Comparison of ENCODE assay signal across 15 cellular contexts in genomic region chr4:1592179-1593037, GRCh38.
DNase-seq lines count a peak whose midpoint lies in the region; ATAC-seq, FAIRE-seq and TF ChIP-seq lines count a peak whose summit lies in the region.
"Had no signal": no experiment of that assay in that cellular context is flagged by ENCODE, and none has a peak within 500 bp of the region (broad histone marks: within the 10 kb centered on the region; RNA-seq: fewer than 3 reads in every experiment).

No MANE protein-coding gene starts in this region.

- peaks cover 9% of the 10 kb centered on the region for H3K9me3 Mint-ChIP-seq in GM23338

- in situ Hi-C loops in brain microvascular endothelial cell (cut with HindIII; ENCODE audit: low pct_ligation_motif_present, low sequenced_read_pairs): no loop called here

- H4K20me1 ChIP-seq in GM23338 (replicated peaks; ENCODE audit: insufficient read depth): no peaks in the 10 kb centered on the region
- H4K20me1 ChIP-seq in H1 (replicated peaks in 1 of 2; ENCODE audit: control insufficient read depth in 1 of 2, insufficient read depth in 2 of 2, low read length in 2 of 2): no peaks in the 10 kb centered on the region

- WGBS in H1 (ENCODE audit: extremely low coverage in 1 of 2, insufficient coverage in 1 of 2, insufficient read length in 1 of 2, insufficient replicate concordance in 2 of 2, low coverage in 1 of 2, low lambda C conversion rate in 2 of 2, missing lambda C conversion rate in 1 of 2), 2 experiments: 92% methylated on average over 15 of the region's 54 CpGs; no CpG with 5 or more reads in 1 of the 2 experiments
- whole genome bisulfite sequencing in sigmoid colon, 2 donors: 94 to 95% methylated on average over 54 of the region's 54 CpGs

- no peak for FAIRE-seq in H1 (lab: Jason Lieb, UNC)

- no peaks in the 10 kb centered on the region for H3F3A ChIP-seq in GM23338 (replicated peaks; ENCODE audit: low read depth)

- TF ChIP-seq POLR2A in H1 (IDR thresholded peaks at IDR 0.05; ENCODE audit: control extremely low read depth in 1 of 2, low read depth in 2 of 2, low read length in 2 of 2): no peak
- no peak for TF ChIP-seq POLR2A in sigmoid colon (IDR thresholded peaks at IDR 0.05)

- no peaks in the 10 kb centered on the region for H3K36me3 ChIP-seq in GM23338 (ENCODE audit: insufficient read depth)
- no peaks in the 10 kb centered on the region for H3K36me3 ChIP-seq in H1 (ENCODE audit: control insufficient read depth in 2 of 4, insufficient read depth in 4 of 4, low read length in 3 of 4)
- H3K36me3 ChIP-seq in sigmoid colon: no peaks in the 10 kb centered on the region
- no peaks in the 10 kb centered on the region for H3K36me3 ChIP-seq in brain microvascular endothelial cell (replicated peaks)

- CTCF ChIA-PET in H1 (lab: Charles Lee; ENCODE audit: partially characterized antibody): interaction anchor here (1.0 to 1.4 kb wide), 5 partner anchors 10 to 83 kb away, joined by 3 to 4 read pairs (median 3); no protein-coding TSS in a partner anchor

- no peak for TF ChIP-seq CTCF in GM23338 (conservative IDR thresholded peaks at IDR 0.05; ENCODE audit: low read depth in 2 of 2)
- TF ChIP-seq CTCF in H1 (IDR thresholded peaks at IDR 0.05; ENCODE audit: control extremely low read depth in 1 of 3, insufficient read depth in 1 of 3, low read depth in 1 of 3, low read length in 3 of 3): no peak
- TF ChIP-seq CTCF in sigmoid colon (IDR thresholded peaks at IDR 0.05): no peak
- TF ChIP-seq CTCF in brain microvascular endothelial cell (IDR thresholded peaks at IDR 0.05; ENCODE audit: low read depth, low read length, missing control alignments): no peak

- H3K27ac ChIP-seq in GM23338 (ENCODE audit: low read depth) (no peak overlapping the region), H1 (ENCODE audit: low read depth, low read length) (no peak overlapping the region), sigmoid colon (no peak overlapping the region), brain microvascular endothelial cell (no peak overlapping the region)

- H3K4me1 Mint-ChIP-seq in GM23338: peaks cover 5% of the 10 kb centered on the region; the same call in 2 of the 3 replicates
- H3K4me1 Mint-ChIP-seq: B cell; CD8-positive, alpha-beta memory T cell had no signal

- no peak overlapping the region for H4K91ac ChIP-seq in H1 (replicated peaks; ENCODE audit: insufficient read length, low read length)

- POLR2A ChIA-PET in H1 (lab: Charles Lee; ENCODE audit: partially characterized antibody): no interaction called here

- intact Hi-C loops in sigmoid colon (cut with DNase I): no loop called here

- H3K9me3 ChIP-seq in H1 (ENCODE audit: insufficient read depth in 2 of 2, low read depth in 1 of 2, low read length in 1 of 2): no peaks in the 10 kb centered on the region; a peak in 1 of 4 replicates
- peaks cover 0 to 10% (median 6%) of the 10 kb centered on the region in 4 donors for H3K9me3 ChIP-seq in sigmoid colon

- no peak overlapping the region for H3K18ac ChIP-seq in H1 (ENCODE audit: extremely low read depth, low read length)

- H3K14ac ChIP-seq in H1 (ENCODE audit: insufficient read length): no peak overlapping the region

- H3K27me3 Mint-ChIP-seq in GM23338 (ENCODE audit: insufficient read depth, low read depth, poor library complexity): no peaks in the 10 kb centered on the region

- TF ChIP-seq EP300 in H1 (IDR thresholded peaks at IDR 0.05; ENCODE audit: borderline replicate concordance in 1 of 2, low read depth in 2 of 2, low read length in 2 of 2) (no peak), sigmoid colon (IDR thresholded peaks at IDR 0.05) (no peak)

- H3K79me1 ChIP-seq in H1 (ENCODE audit: low read depth, low read length): no peaks in the 10 kb centered on the region; the same call in 1 of the 2 replicates

- DNase-seq in GM23338 (ENCODE audit: low spot score) (no peak), H1 (ENCODE audit: low read depth in 1 of 2, low spot score in 2 of 2) (no peak), iPS-NIHi11 (ENCODE audit: low spot score) (peak; percentile 20), sigmoid colon (peak; percentile 28), NCI-H526 (lab: John Stamatoyannopoulos, UW) (no peak), brain microvascular endothelial cell (no peak), CD1c-positive myeloid dendritic cell (ENCODE audit: extremely low spot score) (no peak)
- DNase-seq: GOT3, NCI-H1417, NCI-H1930, NCI-H2171, NCI-H446 treated with DMSO at 0.1 percent for 48 hours, NCI-H774 had no signal

- H2BK120ac ChIP-seq in H1 (replicated peaks; ENCODE audit: low read depth, low read length): no peak overlapping the region

- H3K23me2 ChIP-seq in H1 (ENCODE audit: low read depth, low read length): no peaks in the 10 kb centered on the region; the same call in 1 of the 2 replicates

- H4K5ac ChIP-seq in H1 (ENCODE audit: insufficient read length, low read depth, low read length): no peak overlapping the region

- H2BK20ac ChIP-seq in H1 (ENCODE audit: low read length): no peak overlapping the region

- H3K4me1 ChIP-seq in GM23338 (ENCODE audit: insufficient read depth) (no peaks in the 10 kb centered on the region), H1 (replicated peaks in 1 of 4; ENCODE audit: control insufficient read depth in 3 of 4, insufficient read depth in 4 of 4, low read length in 3 of 4) (no peaks in the 10 kb centered on the region), sigmoid colon (no peaks in the 10 kb centered on the region)

- H2AK5ac ChIP-seq in H1 (ENCODE audit: low read depth, low read length): no peak overlapping the region

- no peaks in the 10 kb centered on the region for H3K9me2 ChIP-seq in GM23338 (ENCODE audit: insufficient read depth)

- H3K4ac ChIP-seq in H1 (replicated peaks; ENCODE audit: insufficient read length, low read depth, low read length): no peak overlapping the region

- ATAC-seq in GM23338: peak; percentile 14

- H3K9ac ChIP-seq in H1 (replicated peaks in 1 of 4; ENCODE audit: extremely low read depth in 1 of 4, low read depth in 3 of 4, low read length in 3 of 4): no peak overlapping the region

- H3K4me3 ChIP-seq in GM23338 (no peak overlapping the region), H1 (ENCODE audit: extremely low read depth in 1 of 4, insufficient read depth in 2 of 4, low read depth in 3 of 4, low read length in 4 of 4) (no peak overlapping the region), sigmoid colon (no peak overlapping the region), brain microvascular endothelial cell (ENCODE audit: low read depth, low read length) (no peak overlapping the region)

- H3K79me2 ChIP-seq in GM23338 (replicated peaks; ENCODE audit: insufficient read depth) (no peaks in the 10 kb centered on the region), H1 (ENCODE audit: control insufficient read depth in 1 of 2, insufficient read depth in 2 of 2, low read length in 2 of 2) (no peaks in the 10 kb centered on the region)

- H2BK15ac ChIP-seq in H1 (ENCODE audit: low read length): no peak overlapping the region

- no peak overlapping the region for H3K4me3 Mint-ChIP-seq in GM23338
- H3K4me3 Mint-ChIP-seq: B cell; CD8-positive, alpha-beta memory T cell had no signal

- no peak overlapping the region for H3K27ac Mint-ChIP-seq in GM23338
- H3K27ac Mint-ChIP-seq: B cell; CD8-positive, alpha-beta memory T cell had no signal

- no peaks in the 10 kb centered on the region for H3K27me3 ChIP-seq in GM23338 (ENCODE audit: insufficient read depth)
- H3K27me3 ChIP-seq in H1 (replicated peaks in 1 of 4; ENCODE audit: control insufficient read depth in 3 of 4, extremely low read depth in 1 of 4, insufficient read depth in 3 of 4, low read length in 3 of 4): no peaks in the 10 kb centered on the region
- peaks cover 0 to 5% (median 4%) of the 10 kb centered on the region in 3 donors for H3K27me3 ChIP-seq in sigmoid colon
- H3K27me3 ChIP-seq in brain microvascular endothelial cell (replicated peaks): peaks cover 4% of the 10 kb centered on the region

- H3K4me2 ChIP-seq in GM23338: no peak overlapping the region
- no peak overlapping the region for H3K4me2 ChIP-seq in H1 (ENCODE audit: insufficient read depth in 1 of 2, low read depth in 2 of 2, low read length in 2 of 2)

- no peak overlapping the region for H3K23ac ChIP-seq in H1 (ENCODE audit: insufficient read length)

- H2AFZ ChIP-seq in GM23338 (no peak overlapping the region), H1 (ENCODE audit: low read length) (no peak overlapping the region)

- H4K8ac ChIP-seq in H1 (ENCODE audit: extremely low read depth, insufficient read depth, low read length): peak overlapping the region; percentile 79; the same call in 1 of the 2 replicates

- no peak overlapping the region for H2BK5ac ChIP-seq in H1 (ENCODE audit: low read depth, low read length)

- no peaks in the 10 kb centered on the region; the same call in 2 of the 3 replicates for H3K36me3 Mint-ChIP-seq in GM23338 (ENCODE audit: low read depth)

- H2BK12ac ChIP-seq in H1 (ENCODE audit: low read depth, low read length): no peak overlapping the region

- H3K56ac ChIP-seq in H1 (replicated peaks; ENCODE audit: insufficient read length, low read depth, low read length): no peak overlapping the region

- no peak for TF ChIP-seq RAD21 in H1 (IDR thresholded peaks at IDR 0.05 in 1 of 2, conservative IDR thresholded peaks at IDR 0.05 in 1 of 2; ENCODE audit: low read depth in 2 of 2, low read length in 2 of 2)

TF ChIP-seq in GM23338, 12 proteins besides CTCF, POLR2A, EP300 and RAD21 (continues in another document):
- TF ChIP-seq ZNF114 (CRISPR knock-in tag; IDR thresholded peaks at IDR 0.05) (no peak), CREB1 (CRISPR knock-in tag; IDR thresholded peaks at IDR 0.05; ENCODE audit: low read depth) (no peak), JUNB (IDR thresholded peaks at IDR 0.05; ENCODE audit: unreplicated experiment) (no peak)

TF ChIP-seq in H1, 55 proteins besides CTCF, POLR2A, EP300 and RAD21 (continues in another document):
- no peak for TF ChIP-seq RBBP5 (IDR thresholded peaks at IDR 0.05; ENCODE audit: borderline replicate concordance, low read depth, low read length)
- TF ChIP-seq YY1 (IDR thresholded peaks at IDR 0.05; ENCODE audit: low read depth, low read length): no peak
- TF ChIP-seq, protein P1, sequence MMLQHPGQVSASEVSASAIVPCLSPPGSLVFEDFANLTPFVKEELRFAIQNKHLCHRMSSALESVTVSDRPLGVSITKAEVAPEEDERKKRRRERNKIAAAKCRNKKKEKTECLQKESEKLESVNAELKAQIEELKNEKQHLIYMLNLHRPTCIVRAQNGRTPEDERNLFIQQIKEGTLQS (IDR thresholded peaks at IDR 0.05; ENCODE audit: insufficient read depth, low read depth, low read length): no peak
- TF ChIP-seq GABPA (IDR thresholded peaks at IDR 0.05; ENCODE audit: borderline replicate concordance, insufficient read depth, low read length): no peak
- TF ChIP-seq RXRA (IDR thresholded peaks at IDR 0.05; ENCODE audit: insufficient read depth, low read depth, low read length): no peak
- no peak for TF ChIP-seq ZNF274 (IDR thresholded peaks at IDR 0.05; ENCODE audit: borderline replicate concordance, extremely low read depth, low read length)
- TF ChIP-seq SP4 (IDR thresholded peaks at IDR 0.05; ENCODE audit: low read length): no peak
- TF ChIP-seq CTBP2 (IDR thresholded peaks at IDR 0.05; ENCODE audit: borderline replicate concordance, insufficient read depth, insufficient read length, low read length): no peak

Comparison
In these comparisons a context has a peak if more than half of its experiments do, and no peak if none do; other contexts are left out.
1. DNase-seq: peak in iPS-NIHi11 (single experiment) and sigmoid colon (single experiment); none in GM23338 (single experiment), H1 (0 of 2), NCI-H526 (0 of 2), brain microvascular endothelial cell (single experiment) and CD1c-positive myeloid dendritic cell (single experiment).